In genomic region chr7:101960985-101961708, GRCh38 we compare ENCODE assay signal across 1 cellular context.
TF ChIP-seq lines count a peak whose summit lies in the region.

No MANE protein-coding gene starts in this region.

TF ChIP-seq in WTC11, 78 proteins besides CTCF, POLR2A, EP300 and RAD21 (continued from another document):
- TF ChIP-seq ATF6 (CRISPR knock-in tag; IDR thresholded peaks at IDR 0.05) = no peak
- TF ChIP-seq EMX1 (CRISPR knock-in tag; IDR thresholded peaks at IDR 0.05) = no peak
